ENCODE assay signal across 8 cellular contexts in the genomic region with DNA sequence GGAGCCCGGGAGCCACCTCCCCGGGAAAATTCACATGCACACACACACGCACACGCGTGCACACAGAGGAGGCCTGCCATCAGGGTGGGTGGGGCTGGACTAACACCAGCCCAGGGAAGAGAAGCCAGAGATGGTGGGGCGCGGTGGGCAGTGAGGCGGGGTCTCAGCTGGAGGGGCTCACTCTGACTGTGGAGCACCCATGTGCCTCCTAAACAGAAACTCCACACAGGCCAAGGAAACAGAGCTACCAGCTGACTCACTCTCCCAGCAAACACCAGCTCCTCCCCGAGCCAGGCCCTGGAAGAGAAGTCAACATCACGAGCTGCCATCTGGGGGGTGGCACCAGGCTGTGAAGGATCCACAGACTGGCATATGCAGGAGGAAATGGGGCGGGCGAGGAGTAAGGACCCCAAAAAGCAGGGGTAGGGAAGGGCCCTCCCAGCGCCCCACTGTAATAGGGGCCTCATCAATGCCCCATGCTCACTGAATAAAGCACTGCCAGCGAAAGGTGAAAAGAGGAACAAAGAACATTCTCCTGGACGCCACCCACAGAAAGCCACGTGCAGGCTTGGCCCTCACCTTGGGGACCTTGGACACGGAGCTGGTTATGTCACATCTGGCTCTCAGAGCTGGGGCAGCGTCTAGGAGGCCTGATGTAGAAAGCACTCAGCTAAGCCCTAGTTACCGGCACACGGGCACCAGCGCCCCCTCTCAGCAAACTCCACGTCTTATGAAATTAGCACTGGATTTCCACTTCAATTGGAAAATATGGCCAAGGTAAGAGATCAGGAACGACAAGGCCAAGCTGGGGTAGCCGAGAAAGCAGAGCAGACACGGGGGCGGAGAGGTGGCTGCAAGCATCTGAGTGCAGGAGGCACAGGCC. TPM values are rescaled to one million over a fixed set of nuclear protein-coding genes. Genes with fewer than 3 reads are reported as not detected.
DNase-seq lines count a peak whose midpoint lies in the region; ATAC-seq lines count a peak whose summit lies in the region.

No MANE protein-coding gene starts in this region.

- peak overlapping the region; percentile 11 to 41 for H3K4me3 ChIP-seq in mucosa of rectum (ENCODE audit: low read length in 2 of 2)

- ATAC-seq in esophagus mucosa = peak; percentile 60

- no peaks in the 10 kb centered on the region for H3K27me3 ChIP-seq in mucosa of rectum (ENCODE audit: control insufficient read depth in 2 of 2, insufficient read depth in 2 of 2, low read length in 2 of 2)

- peaks cover 53 to 55% of the 10 kb centered on the region in 2 donors for H3K4me1 ChIP-seq in mucosa of rectum (ENCODE audit: control insufficient read depth in 2 of 2, insufficient read depth in 2 of 2, low read length in 2 of 2)

- peak overlapping the region; percentile 89 to 96 for H3K27ac ChIP-seq in mucosa of rectum (ENCODE audit: low read depth in 2 of 2, low read length in 2 of 2)

- peak overlapping the region; percentile 55 to 63 for H3K9ac ChIP-seq in mucosa of rectum (ENCODE audit: low read depth in 1 of 2, low read length in 2 of 2)

- no peaks in the 10 kb centered on the region for H3K36me3 ChIP-seq in mucosa of rectum (ENCODE audit: control insufficient read depth in 2 of 2, insufficient read depth in 2 of 2, low read length in 2 of 2)

- peak; percentile 21 for DNase-seq in DMS 273 treated with DMSO at 0.1 percent for 48 hours (lab: John Stamatoyannopoulos, UW)
- DNase-seq in HCEC 1CT = peak; percentile 80
- peak; percentile 92 for DNase-seq in RPMI8226
- no peak for DNase-seq in activated T-cell treated with anti-CD3 and anti-CD28 coated beads, Interleukin-2, amount 50 U/mL, for 48 hours
- no peak for DNase-seq in activated CD4-positive, alpha-beta T cell treated with anti-CD3 and anti-CD28 coated beads for 48 hours
- DNase-seq in NCI-H1436 treated with DMSO at 0.1 percent for 48 hours (lab: John Stamatoyannopoulos, UW) = no peak

- no peaks in the 10 kb centered on the region for H3K9me3 ChIP-seq in mucosa of rectum (ENCODE audit: control insufficient read depth in 2 of 2, low read length in 2 of 2)

RNA-seq across cellular contexts. Expression of gene INF2, which starts 8.4 kb away (rescaled TPM):
- total RNA-seq in esophagus mucosa = 28.4 TPM

RNA-seq across cellular contexts. Expression of gene ADSS1, which starts 43.0 kb away (rescaled TPM):
- total RNA-seq in esophagus mucosa = 5.7 TPM

Comparison
In these comparisons a context has a peak if more than half of its experiments do, and no peak if none do; other contexts are left out.
1. DNase-seq: peak in DMS 273 treated with DMSO at 0.1 percent for 48 hours (single experiment), HCEC 1CT (single experiment) and RPMI8226 (single experiment); none in activated T-cell treated with anti-CD3 and anti-CD28 coated beads, Interleukin-2, amount 50 U/mL, for 48 hours (0 of 2), activated CD4-positive, alpha-beta T cell treated with anti-CD3 and anti-CD28 coated beads for 48 hours (single experiment) and NCI-H1436 treated with DMSO at 0.1 percent for 48 hours (single experiment).